1 cellular context compared by ENCODE assay signal in genomic region chr7:130966246-130967009, GRCh38.
TF ChIP-seq lines count a peak whose summit lies in the region.

No MANE protein-coding gene starts in this region.

TF ChIP-seq in GM12878, 131 proteins besides CTCF, POLR2A, EP300 and RAD21 (continued from another document and continues in another):
- no peak for TF ChIP-seq RELB (IDR thresholded peaks at IDR 0.05; ENCODE audit: low read depth)
- peak; percentile 64; the same call in 2 of the 3 replicates for TF ChIP-seq POU2F2 (IDR thresholded peaks at IDR 0.05; ENCODE audit: borderline replicate concordance, low read depth, low read length)
- TF ChIP-seq CREB1 (IDR thresholded peaks at IDR 0.05; ENCODE audit: low read depth) = 0 out of 2 replicates have a peak, but pooled peaks have one; percentile 13
- TF ChIP-seq SIX5 (IDR thresholded peaks at IDR 0.05; ENCODE audit: low read depth, low read length, severe bottlenecking) = no peak
- TF ChIP-seq NR2F1 (conservative IDR thresholded peaks at IDR 0.05) = peak; percentile 93
- TF ChIP-seq IRF4 (IDR thresholded peaks at IDR 0.05; ENCODE audit: low read depth, low read length) = peak; percentile 91
- no peak for TF ChIP-seq ZNF24 (IDR thresholded peaks at IDR 0.05)
- no peak for TF ChIP-seq NR2C2 (IDR thresholded peaks at IDR 0.05; ENCODE audit: borderline replicate concordance, control insufficient read depth, insufficient read length, low read depth)
- peak; percentile 71 for TF ChIP-seq TCF12 (IDR thresholded peaks at IDR 0.05; ENCODE audit: low read depth, low read length)
- no peak for TF ChIP-seq CBX3 (IDR thresholded peaks at IDR 0.05; ENCODE audit: borderline replicate concordance, low read depth)
- no peak for TF ChIP-seq RBBP5 (conservative IDR thresholded peaks at IDR 0.05)
- TF ChIP-seq BRCA1 (IDR thresholded peaks at IDR 0.05; ENCODE audit: low read depth, low read length) = no peak
- no peak for TF ChIP-seq ZNF274 (IDR thresholded peaks at IDR 0.05; ENCODE audit: insufficient read depth, insufficient read length)
- no peak for TF ChIP-seq FOXK2 (IDR thresholded peaks at IDR 0.05)
- TF ChIP-seq TAF1 (IDR thresholded peaks at IDR 0.05; ENCODE audit: borderline replicate concordance, low read depth, low read length) = no peak
- TF ChIP-seq KAT2A (conservative IDR thresholded peaks at IDR 0.05; ENCODE audit: control insufficient read depth, low read depth, low read length) = no peak
- peak; percentile 60 to 69 for TF ChIP-seq IKZF2 (IDR thresholded peaks at IDR 0.05)
- TF ChIP-seq YY1 (IDR thresholded peaks at IDR 0.05; ENCODE audit: low read depth, low read length) = no peak
- TF ChIP-seq SRF (IDR thresholded peaks at IDR 0.05; ENCODE audit: low read depth in 2 of 2, low read length in 2 of 2) = 0 out of 4 replicates have a peak, but pooled peaks of 1 of the 2 experiments have one; percentile 11
- TF ChIP-seq ZNF217 (IDR thresholded peaks at IDR 0.05) = no peak
- no peak for TF ChIP-seq EZH2 (IDR thresholded peaks at IDR 0.05; ENCODE audit: borderline replicate concordance, control insufficient read depth, low read depth, low read length)
- TF ChIP-seq ZNF384 (IDR thresholded peaks at IDR 0.05; ENCODE audit: borderline replicate concordance, low read depth, low read length) = no peak
- no peak for TF ChIP-seq ZBTB4 (CRISPR knock-in tag; IDR thresholded peaks at IDR 0.05)
- TF ChIP-seq CEBPZ (IDR thresholded peaks at IDR 0.05; ENCODE audit: low read depth, low read length) = no peak
- TF ChIP-seq NRF1 (conservative IDR thresholded peaks at IDR 0.05; ENCODE audit: low read depth, low read length) = no peak
- no peak for TF ChIP-seq REST (IDR thresholded peaks at IDR 0.05; ENCODE audit: low read depth, low read length)
- TF ChIP-seq, protein P1, sequence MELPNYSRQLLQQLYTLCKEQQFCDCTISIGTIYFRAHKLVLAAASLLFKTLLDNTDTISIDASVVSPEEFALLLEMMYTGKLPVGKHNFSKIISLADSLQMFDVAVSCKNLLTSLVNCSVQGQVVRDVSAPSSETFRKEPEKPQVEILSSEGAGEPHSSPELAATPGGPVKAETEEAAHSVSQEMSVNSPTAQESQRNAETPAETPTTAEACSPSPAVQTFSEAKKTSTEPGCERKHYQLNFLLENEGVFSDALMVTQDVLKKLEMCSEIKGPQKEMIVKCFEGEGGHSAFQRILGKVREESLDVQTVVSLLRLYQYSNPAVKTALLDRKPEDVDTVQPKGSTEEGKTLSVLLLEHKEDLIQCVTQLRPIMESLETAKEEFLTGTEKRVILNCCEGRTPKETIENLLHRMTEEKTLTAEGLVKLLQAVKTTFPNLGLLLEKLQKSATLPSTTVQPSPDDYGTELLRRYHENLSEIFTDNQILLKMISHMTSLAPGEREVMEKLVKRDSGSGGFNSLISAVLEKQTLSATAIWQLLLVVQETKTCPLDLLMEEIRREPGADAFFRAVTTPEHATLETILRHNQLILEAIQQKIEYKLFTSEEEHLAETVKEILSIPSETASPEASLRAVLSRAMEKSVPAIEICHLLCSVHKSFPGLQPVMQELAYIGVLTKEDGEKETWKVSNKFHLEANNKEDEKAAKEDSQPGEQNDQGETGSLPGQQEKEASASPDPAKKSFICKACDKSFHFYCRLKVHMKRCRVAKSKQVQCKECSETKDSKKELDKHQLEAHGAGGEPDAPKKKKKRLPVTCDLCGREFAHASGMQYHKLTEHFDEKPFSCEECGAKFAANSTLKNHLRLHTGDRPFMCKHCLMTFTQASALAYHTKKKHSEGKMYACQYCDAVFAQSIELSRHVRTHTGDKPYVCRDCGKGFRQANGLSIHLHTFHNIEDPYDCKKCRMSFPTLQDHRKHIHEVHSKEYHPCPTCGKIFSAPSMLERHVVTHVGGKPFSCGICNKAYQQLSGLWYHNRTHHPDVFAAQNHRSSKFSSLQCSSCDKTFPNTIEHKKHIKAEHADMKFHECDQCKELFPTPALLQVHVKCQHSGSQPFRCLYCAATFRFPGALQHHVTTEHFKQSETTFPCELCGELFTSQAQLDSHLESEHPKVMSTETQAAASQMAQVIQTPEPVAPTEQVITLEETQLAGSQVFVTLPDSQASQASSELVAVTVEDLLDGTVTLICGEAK (IDR thresholded peaks at IDR 0.05; ENCODE audit: borderline replicate concordance) = no peak
- no peak for TF ChIP-seq KLF5 (IDR thresholded peaks at IDR 0.05; ENCODE audit: partially characterized antibody)
- TF ChIP-seq TCF3 (IDR thresholded peaks at IDR 0.05; ENCODE audit: borderline replicate concordance, insufficient read depth, low read depth, low read length) = peak; percentile 41; the same call in 1 of the 2 replicates
- TF ChIP-seq, protein P2, sequence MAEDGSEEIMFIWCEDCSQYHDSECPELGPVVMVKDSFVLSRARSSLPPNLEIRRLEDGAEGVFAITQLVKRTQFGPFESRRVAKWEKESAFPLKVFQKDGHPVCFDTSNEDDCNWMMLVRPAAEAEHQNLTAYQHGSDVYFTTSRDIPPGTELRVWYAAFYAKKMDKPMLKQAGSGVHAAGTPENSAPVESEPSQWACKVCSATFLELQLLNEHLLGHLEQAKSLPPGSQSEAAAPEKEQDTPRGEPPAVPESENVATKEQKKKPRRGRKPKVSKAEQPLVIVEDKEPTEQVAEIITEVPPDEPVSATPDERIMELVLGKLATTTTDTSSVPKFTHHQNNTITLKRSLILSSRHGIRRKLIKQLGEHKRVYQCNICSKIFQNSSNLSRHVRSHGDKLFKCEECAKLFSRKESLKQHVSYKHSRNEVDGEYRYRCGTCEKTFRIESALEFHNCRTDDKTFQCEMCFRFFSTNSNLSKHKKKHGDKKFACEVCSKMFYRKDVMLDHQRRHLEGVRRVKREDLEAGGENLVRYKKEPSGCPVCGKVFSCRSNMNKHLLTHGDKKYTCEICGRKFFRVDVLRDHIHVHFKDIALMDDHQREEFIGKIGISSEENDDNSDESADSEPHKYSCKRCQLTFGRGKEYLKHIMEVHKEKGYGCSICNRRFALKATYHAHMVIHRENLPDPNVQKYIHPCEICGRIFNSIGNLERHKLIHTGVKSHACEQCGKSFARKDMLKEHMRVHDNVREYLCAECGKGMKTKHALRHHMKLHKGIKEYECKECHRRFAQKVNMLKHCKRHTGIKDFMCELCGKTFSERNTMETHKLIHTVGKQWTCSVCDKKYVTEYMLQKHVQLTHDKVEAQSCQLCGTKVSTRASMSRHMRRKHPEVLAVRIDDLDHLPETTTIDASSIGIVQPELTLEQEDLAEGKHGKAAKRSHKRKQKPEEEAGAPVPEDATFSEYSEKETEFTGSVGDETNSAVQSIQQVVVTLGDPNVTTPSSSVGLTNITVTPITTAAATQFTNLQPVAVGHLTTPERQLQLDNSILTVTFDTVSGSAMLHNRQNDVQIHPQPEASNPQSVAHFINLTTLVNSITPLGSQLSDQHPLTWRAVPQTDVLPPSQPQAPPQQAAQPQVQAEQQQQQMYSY (CRISPR knock-in tag; IDR thresholded peaks at IDR 0.05) = no peak
- TF ChIP-seq, protein P3, sequence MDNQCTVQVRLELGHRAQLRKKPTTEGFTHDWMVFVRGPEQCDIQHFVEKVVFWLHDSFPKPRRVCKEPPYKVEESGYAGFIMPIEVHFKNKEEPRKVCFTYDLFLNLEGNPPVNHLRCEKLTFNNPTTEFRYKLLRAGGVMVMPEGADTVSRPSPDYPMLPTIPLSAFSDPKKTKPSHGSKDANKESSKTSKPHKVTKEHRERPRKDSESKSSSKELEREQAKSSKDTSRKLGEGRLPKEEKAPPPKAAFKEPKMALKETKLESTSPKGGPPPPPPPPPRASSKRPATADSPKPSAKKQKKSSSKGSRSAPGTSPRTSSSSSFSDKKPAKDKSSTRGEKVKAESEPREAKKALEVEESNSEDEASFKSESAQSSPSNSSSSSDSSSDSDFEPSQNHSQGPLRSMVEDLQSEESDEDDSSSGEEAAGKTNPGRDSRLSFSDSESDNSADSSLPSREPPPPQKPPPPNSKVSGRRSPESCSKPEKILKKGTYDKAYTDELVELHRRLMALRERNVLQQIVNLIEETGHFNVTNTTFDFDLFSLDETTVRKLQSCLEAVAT (IDR thresholded peaks at IDR 0.05) = 0 out of 2 replicates have a peak, but pooled peaks have one; percentile 27
- no peak for TF ChIP-seq MYB (IDR thresholded peaks at IDR 0.05; ENCODE audit: borderline replicate concordance, low read depth, low read length)
- no peak for TF ChIP-seq WRNIP1 (IDR thresholded peaks at IDR 0.05; ENCODE audit: borderline replicate concordance, low read depth, low read length)
- no peak for TF ChIP-seq SMARCA5 (IDR thresholded peaks at IDR 0.05)
